ENCODE assay signal across 16 cellular contexts in genomic region chr22:45880732-45881523, GRCh38.
DNase-seq lines count a peak whose midpoint lies in the region; ATAC-seq, FAIRE-seq and TF ChIP-seq lines count a peak whose summit lies in the region.
"Had no signal": no experiment of that assay in that cellular context is flagged by ENCODE, and none has a peak within 500 bp of the region (broad histone marks: within the 10 kb centered on the region; RNA-seq: fewer than 3 reads in every experiment).

No MANE protein-coding gene starts in this region.

- ATAC-seq in HG02970 (IDR thresholded peaks at IDR 0.05; ENCODE audit: low FRiP score, unreplicated experiment), result no peak
- no peak for ATAC-seq in GM18858 (IDR thresholded peaks at IDR 0.05; ENCODE audit: unreplicated experiment)
- ATAC-seq: left lobe of liver had no signal

- TF ChIP-seq CTCF in AG10803 (conservative IDR thresholded peaks at IDR 0.05; ENCODE audit: low read length) (peak; percentile 1; the same call in 1 of the 2 replicates), HFFc6 (IDR thresholded peaks at IDR 0.05) (peak; percentile 11; the same call in 1 of the 2 replicates), glutamatergic neuron (IDR thresholded peaks at IDR 0.05; ENCODE audit: partially characterized antibody, unreplicated experiment) (no peak), neural crest cell (conservative IDR thresholded peaks at IDR 0.05) (no peak)

- no peak for FAIRE-seq in GM19239 (lab: Jason Lieb, UNC)

- H3K27ac Mint-ChIP-seq in HFFc6, result no peak overlapping the region
- no peak overlapping the region for H3K27ac Mint-ChIP-seq in glutamatergic neuron (ENCODE audit: unreplicated experiment)
- H3K27ac Mint-ChIP-seq in neural crest cell (ENCODE audit: unreplicated experiment), result peak overlapping the region; percentile 27

- H3K9me3 Mint-ChIP-seq in HFFc6 (no peaks in the 10 kb centered on the region), glutamatergic neuron (ENCODE audit: unreplicated experiment) (no peaks in the 10 kb centered on the region), neural crest cell (no peaks in the 10 kb centered on the region)

- H3K36me3 Mint-ChIP-seq in HFFc6 (ENCODE audit: low read depth) (no peaks in the 10 kb centered on the region), glutamatergic neuron (ENCODE audit: unreplicated experiment) (no peaks in the 10 kb centered on the region), neural crest cell (ENCODE audit: low read depth) (no peaks in the 10 kb centered on the region)

- H3K4me3 Mint-ChIP-seq in HFFc6, result no peak overlapping the region
- H3K4me3 Mint-ChIP-seq in glutamatergic neuron (ENCODE audit: unreplicated experiment), result peak overlapping the region; percentile 11
- peak overlapping the region; percentile 45 for H3K4me3 Mint-ChIP-seq in neural crest cell

- H3K27me3 Mint-ChIP-seq in HFFc6 (ENCODE audit: insufficient read depth) (peaks cover 54% of the 10 kb centered on the region), glutamatergic neuron (ENCODE audit: unreplicated experiment) (peaks cover 3% of the 10 kb centered on the region), neural crest cell (ENCODE audit: low read depth) (peaks cover 4% of the 10 kb centered on the region)

- DNase-seq in AG10803 (ENCODE audit: low read depth) (no peak), HFFc6 (no peak), glutamatergic neuron (no peak), neural crest cell (ENCODE audit: low read depth, low spot score) (peak; percentile 63), GM19239 (ENCODE audit: insufficient read length, low spot score) (no peak), inferior parietal cortex (ENCODE audit: extremely low spot score) (no peak)
- DNase-seq: activated naive CD4-positive, alpha-beta T cell treated with anti-CD3 and anti-CD28 coated beads, Interleukin-2, amount 50 U/mL, for 16 hours; central memory CD4-positive, alpha-beta T cell; DMS79; Kasumi-1; NCI-H146; NCI-H510A treated with DMSO at 0.1 percent for 48 hours had no signal

- no peak overlapping the region for H3K4me3 ChIP-seq in AG10803 (ENCODE audit: low read length)
- H3K4me3 ChIP-seq: HAP-1 had no signal

- H3K4me1 Mint-ChIP-seq in HFFc6 (ENCODE audit: low read depth) (no peaks in the 10 kb centered on the region), glutamatergic neuron (ENCODE audit: low read depth, unreplicated experiment) (peaks cover 6% of the 10 kb centered on the region), neural crest cell (peaks cover 37% of the 10 kb centered on the region)

Comparison
In these comparisons a context has a peak if more than half of its experiments do, and no peak if none do; other contexts are left out.
1. CTCF ChIP-seq: peak in AG10803 (single experiment) and HFFc6 (single experiment); none in glutamatergic neuron (single experiment) and neural crest cell (single experiment).